Comparison of ENCODE assay signal across 1 cellular context in genomic region chr6:44068607-44069296, GRCh38.
TF ChIP-seq lines count a peak whose summit lies in the region.

No MANE protein-coding gene starts in this region.

TF ChIP-seq in IMR-90, 13 proteins besides CTCF, POLR2A, EP300 and RAD21:
- TF ChIP-seq CHD1 (IDR thresholded peaks at IDR 0.05; ENCODE audit: low read depth, low read length) (no peak), CEBPB (IDR thresholded peaks at IDR 0.05; ENCODE audit: low read depth, low read length) (peak; percentile 56)
